ENCODE assay signal across 35 cellular contexts in the genomic region with DNA sequence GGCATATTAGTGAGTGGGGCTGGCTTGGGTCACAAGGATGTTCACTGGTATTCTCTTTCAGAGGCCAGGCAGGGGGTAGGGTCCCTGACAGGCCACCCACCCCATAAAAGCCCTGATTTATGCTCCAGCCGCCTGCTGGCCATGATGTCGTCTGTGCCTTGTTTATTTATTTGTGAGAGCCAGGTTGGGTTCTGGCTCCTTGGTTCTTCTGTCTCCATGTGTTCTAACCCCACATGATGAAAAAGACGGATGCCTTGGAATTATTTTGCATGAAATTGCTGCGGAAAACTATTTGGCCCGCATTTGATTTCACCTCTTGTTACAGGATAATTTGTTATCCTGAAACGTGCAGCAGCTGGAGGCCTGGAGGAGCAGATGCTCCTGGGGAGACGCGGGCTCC. TPM values are rescaled to one million over a fixed set of nuclear protein-coding genes. Genes with fewer than 3 reads are reported as not detected.
"Had no signal": no experiment of that assay in that cellular context is flagged by ENCODE, and none has a peak within 500 bp of the region (broad histone marks: within the 10 kb centered on the region; RNA-seq: fewer than 3 reads in every experiment).

No MANE protein-coding gene starts in this region.

- H3K4me3 ChIP-seq: MG63, Peyer's patch had no signal

- H3K4me3 Mint-ChIP-seq: activated B cell treated with CpG ODN at 0.5 μM for 24 hours; activated CD4-positive, alpha-beta memory T cell treated with anti-CD3 and anti-CD28 coated beads, Interleukin-2, amount 10 ng/mL, durations not matched to agents 7 days and 5 days; activated CD8-positive, alpha-beta memory T cell treated with anti-CD3 and anti-CD28 coated beads, Interleukin-2, amount 10 ng/mL, durations not matched to agents 7 days and 5 days; activated naive CD4-positive, alpha-beta T cell treated with anti-CD3 and anti-CD28 coated beads, Interleukin-2, amount 10 ng/mL, durations not matched to agents 7 days and 5 days; activated naive CD8-positive, alpha-beta T cell; activated naive CD8-positive, alpha-beta T cell treated with anti-CD3 and anti-CD28 coated beads, Interleukin-2, amount 50 U/mL, for 24 hours; brain had no signal

- H3K4me1 Mint-ChIP-seq: activated B cell treated with CpG ODN at 0.5 μM for 24 hours; activated CD4-positive, alpha-beta memory T cell treated with anti-CD3 and anti-CD28 coated beads, Interleukin-2, amount 10 ng/mL, durations not matched to agents 7 days and 5 days; activated CD8-positive, alpha-beta memory T cell treated with anti-CD3 and anti-CD28 coated beads, Interleukin-2, amount 10 ng/mL, durations not matched to agents 7 days and 5 days; activated naive CD4-positive, alpha-beta T cell treated with anti-CD3 and anti-CD28 coated beads, Interleukin-2, amount 10 ng/mL, durations not matched to agents 7 days and 5 days; activated naive CD8-positive, alpha-beta T cell treated with anti-CD3 and anti-CD28 coated beads, Interleukin-2, amount 50 U/mL, for 24 hours had no signal

- DNase-seq: activated B cell treated with CpG ODN at 0.5 μM for 24 hours; activated CD4-positive, alpha-beta memory T cell treated with anti-CD3 and anti-CD28 coated beads, Interleukin-2, amount 10 ng/mL, durations not matched to agents 7 days and 5 days; activated CD4-positive, alpha-beta T cell treated with anti-CD3 and anti-CD28 coated beads for 48 hours; activated CD4-positive, CD25-positive, alpha-beta regulatory T cell treated with anti-CD3 and anti-CD28 coated beads, Interleukin-2, amount 50 U/mL, for 72 hours; activated CD8-positive, alpha-beta memory T cell treated with anti-CD3 and anti-CD28 coated beads for 24 hours; activated CD8-positive, alpha-beta memory T cell treated with anti-CD3 and anti-CD28 coated beads, Interleukin-2, amount 10 ng/mL, durations not matched to agents 7 days and 5 days; activated CD8-positive, alpha-beta memory T cell treated with anti-CD3 and anti-CD28 coated beads, Interleukin-2, amount 50 U/mL, for 48 hours; activated effector memory CD4-positive, alpha-beta T cell treated with Interleukin-2 at 50 U/mL for 16 hours; activated naive CD4-positive, alpha-beta T cell treated with anti-CD3 and anti-CD28 coated beads, Interleukin-2, amount 10 ng/mL, durations not matched to agents 7 days and 5 days; activated naive CD8-positive, alpha-beta T cell treated with anti-CD3 and anti-CD28 coated beads, Interleukin-2, amount 50 U/mL, for 24 hours; activated T-cell treated with anti-CD3 and anti-CD28 coated beads, Interleukin-2, amount 50 U/mL, for 48 hours; cerebellar nuclear complex; Kasumi-1; MG63; NCI-H1048; NCI-H1105 treated with DMSO at 0.1 percent for 48 hours; NCI-H1436; NCI-H187; NCI-H2029 treated with DMSO at 0.1 percent for 48 hours; NCI-H2107; NCI-H226; NCI-H748 treated with DMSO at 0.1 percent for 48 hours; NK-92 treated with Interleukin-12 subunit alpha and Interleukin-12 subunit beta, amount 100 ng/mL, for 24 hours; PC-3; Peyer's patch; SIG-M5; SW 1271; T-helper 1 cell; T-helper 2 cell; T-helper 9 cell had no signal

- H3K36me3 Mint-ChIP-seq: activated CD8-positive, alpha-beta memory T cell treated with anti-CD3 and anti-CD28 coated beads, Interleukin-2, amount 10 ng/mL, durations not matched to agents 7 days and 5 days; activated naive CD4-positive, alpha-beta T cell treated with anti-CD3 and anti-CD28 coated beads, Interleukin-2, amount 10 ng/mL, durations not matched to agents 7 days and 5 days; brain had no signal

- H3K36me3 ChIP-seq: MG63, Peyer's patch had no signal

- H3K9me3 ChIP-seq: MG63 had no signal

- H3K27ac ChIP-seq: Peyer's patch, RWPE1, VCaP had no signal

- H3K27ac Mint-ChIP-seq: activated B cell treated with CpG ODN at 0.5 μM for 24 hours; activated CD4-positive, alpha-beta memory T cell treated with anti-CD3 and anti-CD28 coated beads, Interleukin-2, amount 10 ng/mL, durations not matched to agents 7 days and 5 days; activated CD8-positive, alpha-beta memory T cell treated with anti-CD3 and anti-CD28 coated beads, Interleukin-2, amount 10 ng/mL, durations not matched to agents 7 days and 5 days; activated naive CD4-positive, alpha-beta T cell treated with anti-CD3 and anti-CD28 coated beads, Interleukin-2, amount 10 ng/mL, durations not matched to agents 7 days and 5 days; activated naive CD8-positive, alpha-beta T cell; activated naive CD8-positive, alpha-beta T cell treated with anti-CD3 and anti-CD28 coated beads, Interleukin-2, amount 50 U/mL, for 24 hours; brain had no signal

- H3K27me3 Mint-ChIP-seq: activated naive CD8-positive, alpha-beta T cell; activated naive CD8-positive, alpha-beta T cell treated with anti-CD3 and anti-CD28 coated beads, Interleukin-2, amount 50 U/mL, for 24 hours had no signal

- H3K27me3 ChIP-seq: MG63, Peyer's patch had no signal

- H3K4me1 ChIP-seq: Peyer's patch had no signal

- H3K9me3 Mint-ChIP-seq: activated CD4-positive, alpha-beta memory T cell treated with anti-CD3 and anti-CD28 coated beads, Interleukin-2, amount 10 ng/mL, durations not matched to agents 7 days and 5 days; activated naive CD8-positive, alpha-beta T cell treated with anti-CD3 and anti-CD28 coated beads, Interleukin-2, amount 50 U/mL, for 24 hours had no signal

RNA-seq across cellular contexts. Expression of gene WNT11, which starts 46.3 kb away (rescaled TPM):
- total RNA-seq: bronchial epithelial cell had no signal
